ENCODE assay signal across 11 cellular contexts in genomic region chr5:169801324-169801777, GRCh38.
DNase-seq lines count a peak whose midpoint lies in the region; ATAC-seq and TF ChIP-seq lines count a peak whose summit lies in the region.
"Had no signal": no experiment of that assay in that cellular context is flagged by ENCODE, and none has a peak within 500 bp of the region (broad histone marks: within the 10 kb centered on the region; RNA-seq: fewer than 3 reads in every experiment).

No MANE protein-coding gene starts in this region.

- H3K9me3 Mint-ChIP-seq in CD14-positive monocyte, result no peaks in the 10 kb centered on the region

- H3K9me2 ChIP-seq in SK-N-SH, result no peaks in the 10 kb centered on the region

- TF ChIP-seq RAD21 in SK-N-SH (IDR thresholded peaks at IDR 0.05; ENCODE audit: low read length), result no peak

- WGBS in SK-N-SH (ENCODE audit: low lambda C conversion rate), result 9% methylated on average over 6 of the region's 6 CpGs

- no peaks in the 10 kb centered on the region for H3K27me3 Mint-ChIP-seq in CD14-positive monocyte (ENCODE audit: low read depth in 3 of 3)

- no peak overlapping the region for H2AFZ ChIP-seq in SK-N-SH (ENCODE audit: low read depth)

- H3K4me2 ChIP-seq in SK-N-SH, result 0 out of 2 replicates have a peak overlapping the region, but pooled peaks have one; percentile 24

- CTCF ChIA-PET in SK-N-SH (lab: Yijun Ruan, JAX), result no interaction called here

- TF ChIP-seq EP300 in SK-N-SH (IDR thresholded peaks at IDR 0.05; ENCODE audit: borderline replicate concordance in 1 of 2, low read depth in 1 of 2, low read length in 1 of 2), result peak in 1 of 2 experiments; percentile 53; a peak in 3 of 4 replicates

- H3F3A ChIP-seq in SK-N-SH (replicated peaks; ENCODE audit: insufficient read depth), result peaks cover 46% of the 10 kb centered on the region

- H3K27ac ChIP-seq in SK-N-SH (ENCODE audit: low read depth in 2 of 2, low read length in 1 of 2), result peak overlapping the region in 1 of 2 experiments; percentile 91; a peak in 1 of 4 replicates
- H3K27ac ChIP-seq: testis had no signal

- H4K20me1 ChIP-seq in SK-N-SH (ENCODE audit: insufficient read depth), result no peaks in the 10 kb centered on the region

- peaks cover 69 to 84% of the 10 kb centered on the region in 2 donors for H3K36me3 Mint-ChIP-seq in CD14-positive monocyte

- ATAC-seq in GM18868 (IDR thresholded peaks at IDR 0.05; ENCODE audit: unreplicated experiment) (peak; percentile 33), HG03457 (IDR thresholded peaks at IDR 0.05; ENCODE audit: unreplicated experiment) (no peak)

- intact Hi-C loops in CD14-positive monocyte (cut with micrococcal nuclease), result no loop called here

- no peaks in the 10 kb centered on the region for H3K36me3 ChIP-seq in SK-N-SH (replicated peaks in 1 of 2; ENCODE audit: control insufficient read depth in 1 of 2, insufficient read depth in 2 of 2, low read length in 1 of 2)

- H3K4me3 ChIP-seq in SK-N-SH (ENCODE audit: low read depth in 2 of 2, low read length in 1 of 2) (no peak overlapping the region), fibroblast of villous mesenchyme (ENCODE audit: low read depth, low read length) (no peak overlapping the region)
- H3K4me3 ChIP-seq: testis had no signal

- no peaks in the 10 kb centered on the region for H3K9me3 ChIP-seq in SK-N-SH
- H3K9me3 ChIP-seq: testis had no signal

- H3K4me3 Mint-ChIP-seq in CD14-positive monocyte, result no peak overlapping the region

- H3K27me3 ChIP-seq in SK-N-SH (ENCODE audit: insufficient read depth), result no peaks in the 10 kb centered on the region
- H3K27me3 ChIP-seq: testis had no signal

- H3K4me1 Mint-ChIP-seq in CD14-positive monocyte, result peaks cover 16% of the 10 kb centered on the region

- H3K9ac ChIP-seq in SK-N-SH, result no peak overlapping the region

- H3K79me2 ChIP-seq in SK-N-SH (ENCODE audit: insufficient read depth), result no peaks in the 10 kb centered on the region

- DNase-seq in CD14-positive monocyte (ENCODE audit: low spot score), result no peak
- no peak for DNase-seq in SK-N-SH
- peak; percentile 55 for DNase-seq in fibroblast of villous mesenchyme (ENCODE audit: low read depth)
- no peak for DNase-seq in kidney glomerular epithelial cell (lab: John Stamatoyannopoulos, UW)
- DNase-seq in cerebellum (ENCODE audit: low spot score), result no peak
- DNase-seq: activated CD4-positive, alpha-beta T cell treated with anti-CD3 and anti-CD28 coated beads, Interleukin-2, amount 50 U/mL, for 48 hours; cerebellar nuclear complex; OCI-M1; testis had no signal

- peak overlapping the region in 5 of 7 donors; percentile 22 to 80 (median 55) for H3K27ac Mint-ChIP-seq in CD14-positive monocyte

- POLR2A ChIA-PET in SK-N-SH (lab: Yijun Ruan, JAX), result no interaction called here

- TF ChIP-seq CTCF in CD14-positive monocyte (IDR thresholded peaks at IDR 0.05) (no peak), SK-N-SH (IDR thresholded peaks at IDR 0.05) (no peak), fibroblast of villous mesenchyme (IDR thresholded peaks at IDR 0.05; ENCODE audit: insufficient read depth, low read depth, low read length) (no peak)

- H3K4me1 ChIP-seq in SK-N-SH (ENCODE audit: control insufficient read depth in 1 of 2, insufficient read depth in 2 of 2, low read depth in 1 of 2, low read length in 1 of 2), result peaks cover 9 to 11% of the 10 kb centered on the region in 2 experiments
- H3K4me1 ChIP-seq: testis had no signal

TF ChIP-seq in SK-N-SH, 30 proteins besides CTCF, POLR2A, EP300 and RAD21:
- TF ChIP-seq RXRA (IDR thresholded peaks at IDR 0.05; ENCODE audit: borderline replicate concordance, low read depth) (no peak), FOXM1 (IDR thresholded peaks at IDR 0.05; ENCODE audit: low read depth) (no peak), MEF2A (IDR thresholded peaks at IDR 0.05; ENCODE audit: borderline replicate concordance, low read depth) (no peak), IRF3 (IDR thresholded peaks at IDR 0.05; ENCODE audit: low read depth, low read length) (no peak), SMC3 (IDR thresholded peaks at IDR 0.05; ENCODE audit: low read depth, low read length) (no peak), NFIC (IDR thresholded peaks at IDR 0.05; ENCODE audit: borderline replicate concordance) (peak; percentile 41; the same call in 1 of the 2 replicates), REST (IDR thresholded peaks at IDR 0.05; ENCODE audit: low read depth, low read length) (no peak), ELF1 (IDR thresholded peaks at IDR 0.05) (no peak), PBX3 (IDR thresholded peaks at IDR 0.05) (peak; percentile 57), GABPA (IDR thresholded peaks at IDR 0.05; ENCODE audit: low read depth) (no peak), CHD2 (IDR thresholded peaks at IDR 0.05; ENCODE audit: low read length, partially characterized antibody) (no peak), RCOR1 (IDR thresholded peaks at IDR 0.05; ENCODE audit: low read length) (no peak), TAF1 (IDR thresholded peaks at IDR 0.05; ENCODE audit: borderline replicate concordance, low read depth, low read length) (no peak), SIN3A (IDR thresholded peaks at IDR 0.05; ENCODE audit: borderline replicate concordance, low read depth, low read length) (no peak), TCF12 (IDR thresholded peaks at IDR 0.05) (peak; percentile 85), MAX (IDR thresholded peaks at IDR 0.05; ENCODE audit: low read depth) (no peak), FOSL2 (IDR thresholded peaks at IDR 0.05; ENCODE audit: borderline replicate concordance, low read depth) (peak; percentile 52; the same call in 1 of the 2 replicates), POLR2AphosphoS5 (IDR thresholded peaks at IDR 0.05; ENCODE audit: low read depth, low read length) (peak; percentile 27; the same call in 1 of the 2 replicates), GATA2 (CRISPR knock-in tag; IDR thresholded peaks at IDR 0.05) (no peak), JUND (IDR thresholded peaks at IDR 0.05) (no peak), FOXJ3 (CRISPR knock-in tag; IDR thresholded peaks at IDR 0.05) (no peak), RFX5 (IDR thresholded peaks at IDR 0.05; ENCODE audit: low read length) (no peak), TEAD4 (IDR thresholded peaks at IDR 0.05; ENCODE audit: borderline replicate concordance, insufficient read depth) (no peak), EZH2phosphoT487 (IDR thresholded peaks at IDR 0.05; ENCODE audit: borderline replicate concordance, low read depth) (no peak)
